20 cellular contexts compared by ENCODE assay signal in genomic region chr1:94111879-94112278, GRCh38. TPM values are rescaled to one million over a fixed set of nuclear protein-coding genes. Genes with fewer than 3 reads are reported as not detected.
A peak's percentile ranks its signal among the peaks of the same experiment; 100 is the strongest.
DNase-seq lines count a peak whose midpoint lies in the region; ATAC-seq lines count a peak whose summit lies in the region.
"Had no signal": no experiment of that assay in that cellular context is flagged by ENCODE, and none has a peak within 500 bp of the region (broad histone marks: within the 10 kb centered on the region; RNA-seq: fewer than 3 reads in every experiment).

No MANE protein-coding gene starts in this region.

- H3K4me1 ChIP-seq in trophoblast cell (ENCODE audit: control insufficient read depth in 1 of 2, insufficient read depth in 2 of 2, low read length in 2 of 2) = peaks cover 30 to 44% of the 10 kb centered on the region in 2 experiments
- H3K4me1 ChIP-seq: colonic mucosa, transverse colon had no signal

- no CpG with 5 or more reads among the region's 9 CpGs for WGBS in trophoblast cell (ENCODE audit: extremely low coverage, insufficient coverage, insufficient read length)

- H3K14ac ChIP-seq in trophoblast cell (ENCODE audit: low read length) = peak overlapping the region; percentile 86

- H3K79me2 ChIP-seq in trophoblast cell (ENCODE audit: control insufficient read depth, insufficient read depth, low read length, poor library complexity) = peaks cover 7% of the 10 kb centered on the region

- peak overlapping the region; percentile 86 for H2BK120ac ChIP-seq in trophoblast cell (ENCODE audit: insufficient read depth, low read length, poor library complexity)

- no peaks in the 10 kb centered on the region for H3K9me3 Mint-ChIP-seq in activated T-cell treated with anti-CD3 and anti-CD28 coated beads, Interleukin-2, amount 50 U/mL, for 4 hours
- H3K9me3 Mint-ChIP-seq: activated naive CD4-positive, alpha-beta T cell treated with anti-CD3 and anti-CD28 coated beads, Interleukin-2, amount 50 U/mL, for 24 hours; stimulated activated naive B cell treated with anti-CD40 and anti-IgM and Interleukin-4, amounts not matched to agents 10 μg/mL and 1 μg/mL and 100 μg/mL, for 72 hours had no signal

- no peaks in the 10 kb centered on the region for H3K36me3 ChIP-seq in trophoblast cell (ENCODE audit: control insufficient read depth in 1 of 2, insufficient read depth in 2 of 2, low read length in 2 of 2)
- H3K36me3 ChIP-seq: BE2C, colonic mucosa, neural progenitor cell, transverse colon had no signal

- no peak overlapping the region for H3K23ac ChIP-seq in trophoblast cell (ENCODE audit: low read length)

- no peaks in the 10 kb centered on the region for H3K4me1 Mint-ChIP-seq in activated T-cell treated with anti-CD3 and anti-CD28 coated beads, Interleukin-2, amount 50 U/mL, for 4 hours (ENCODE audit: low read depth)
- H3K4me1 Mint-ChIP-seq: activated naive CD4-positive, alpha-beta T cell treated with anti-CD3 and anti-CD28 coated beads, Interleukin-2, amount 50 U/mL, for 24 hours had no signal

- H4K12ac ChIP-seq in trophoblast cell (ENCODE audit: low read depth, low read length) = no peak overlapping the region

- peak overlapping the region; percentile 38 for H3K27ac ChIP-seq in trophoblast cell (ENCODE audit: low read depth, low read length)
- H3K27ac ChIP-seq: colonic mucosa, neural progenitor cell, RWPE1, transverse colon had no signal

- DNase-seq in trophoblast cell (peak in 1 of 2 donors; percentile 34), GM19238 (ENCODE audit: insufficient read length, low spot score) (no peak), hepatic stellate cell (ENCODE audit: low spot score) (no peak), DMS53 (lab: John Stamatoyannopoulos, UW) (no peak)
- DNase-seq in activated T-cell treated with anti-CD3 and anti-CD28 coated beads, Interleukin-2, amount 50 U/mL, for 4 hours = no peak
- DNase-seq: BE2C; colonic mucosa; GDM1; left colon; midbrain; NK-92 treated with Interleukin-12 subunit alpha and Interleukin-12 subunit beta, amount 100 ng/mL, for 24 hours; retina; stimulated activated naive B cell treated with anti-CD40 and anti-IgM and Interleukin-4, amounts not matched to agents 10 μg/mL and 1 μg/mL and 100 μg/mL, for 72 hours; transverse colon had no signal

- H3K9me3 ChIP-seq in trophoblast cell (ENCODE audit: insufficient read depth, low read depth, low read length) = peaks cover 2% of the 10 kb centered on the region
- H3K9me3 ChIP-seq: BE2C, colonic mucosa, transverse colon had no signal

- H3K4me2 ChIP-seq in trophoblast cell (ENCODE audit: low read length) = no peak overlapping the region
- H3K4me2 ChIP-seq: neural progenitor cell had no signal

- H2BK5ac ChIP-seq in trophoblast cell (ENCODE audit: low read depth, low read length, poor library complexity) = peak overlapping the region; percentile 63

- H4K91ac ChIP-seq in trophoblast cell (ENCODE audit: low read depth, low read length) = peak overlapping the region; percentile 85

- H3K4me3 Mint-ChIP-seq in activated T-cell treated with anti-CD3 and anti-CD28 coated beads, Interleukin-2, amount 50 U/mL, for 4 hours = no peak overlapping the region
- H3K4me3 Mint-ChIP-seq: activated naive CD4-positive, alpha-beta T cell treated with anti-CD3 and anti-CD28 coated beads, Interleukin-2, amount 50 U/mL, for 24 hours; neural progenitor cell; stimulated activated naive B cell treated with anti-CD40 and anti-IgM and Interleukin-4, amounts not matched to agents 10 μg/mL and 1 μg/mL and 100 μg/mL, for 72 hours had no signal

- ATAC-seq in GM19324 (IDR thresholded peaks at IDR 0.05; ENCODE audit: low FRiP score, unreplicated experiment) (peak; percentile 49), HG02610 (IDR thresholded peaks at IDR 0.05; ENCODE audit: unreplicated experiment) (peak; percentile 54), HG03469 (IDR thresholded peaks at IDR 0.05; ENCODE audit: unreplicated experiment) (peak; percentile 90)
- ATAC-seq in activated T-cell treated with anti-CD3 and anti-CD28 coated beads, Interleukin-2, amount 50 U/mL, for 4 hours = no peak
- ATAC-seq: left colon had no signal

- H3K36me3 Mint-ChIP-seq in activated T-cell treated with anti-CD3 and anti-CD28 coated beads, Interleukin-2, amount 50 U/mL, for 4 hours (ENCODE audit: insufficient read depth) = no peaks in the 10 kb centered on the region
- H3K36me3 Mint-ChIP-seq: activated naive CD4-positive, alpha-beta T cell treated with anti-CD3 and anti-CD28 coated beads, Interleukin-2, amount 50 U/mL, for 24 hours; stimulated activated naive B cell treated with anti-CD40 and anti-IgM and Interleukin-4, amounts not matched to agents 10 μg/mL and 1 μg/mL and 100 μg/mL, for 72 hours had no signal

- H4K8ac ChIP-seq in trophoblast cell (ENCODE audit: low read depth, low read length) = peak overlapping the region; percentile 40

- peak overlapping the region; percentile 44 for H2BK12ac ChIP-seq in trophoblast cell (ENCODE audit: low read length)

- peaks cover 11% of the 10 kb centered on the region for H3K27me3 Mint-ChIP-seq in activated T-cell treated with anti-CD3 and anti-CD28 coated beads, Interleukin-2, amount 50 U/mL, for 4 hours (ENCODE audit: low read depth)

- H3K4ac ChIP-seq in trophoblast cell (ENCODE audit: low read depth, low read length) = peak overlapping the region; percentile 8

- no peak overlapping the region for H3K4me3 ChIP-seq in trophoblast cell (ENCODE audit: low read depth, low read length)
- H3K4me3 ChIP-seq: colonic mucosa, neural progenitor cell, transverse colon had no signal

- H3K27me3 ChIP-seq in trophoblast cell (ENCODE audit: insufficient read depth, low read length) = no peaks in the 10 kb centered on the region
- H3K27me3 ChIP-seq: BE2C, colonic mucosa, transverse colon had no signal

- peak overlapping the region; percentile 36 for H3K18ac ChIP-seq in trophoblast cell (ENCODE audit: low read length)

- no peak overlapping the region for H3K9ac ChIP-seq in trophoblast cell (ENCODE audit: low read length)
- H3K9ac ChIP-seq: neural progenitor cell had no signal

- no peak overlapping the region for H2AFZ ChIP-seq in trophoblast cell (ENCODE audit: insufficient read depth, low read length, poor library complexity)
- H2AFZ ChIP-seq: neural progenitor cell had no signal

- H3K79me1 ChIP-seq in trophoblast cell (ENCODE audit: low read length) = peaks cover 65% of the 10 kb centered on the region

- H2AK5ac ChIP-seq in trophoblast cell (ENCODE audit: low read length) = peak overlapping the region; percentile 46

RNA-seq across cellular contexts. Expression of gene ABCA4, which starts 9.1 kb away (rescaled TPM):
- 7.2 and 7.4 TPM in 2 replicates for polyA plus RNA-seq in trophoblast cell (2013)
- not detected for total RNA-seq in activated T-cell treated with anti-CD3 and anti-CD28 coated beads, Interleukin-2, amount 50 U/mL, for 4 hours

Comparison
In these comparisons a context has a peak if more than half of its experiments do, and no peak if none do; other contexts are left out.
1. ATAC-seq: peak in GM19324 (single experiment), HG02610 (single experiment) and HG03469 (single experiment); none in activated T-cell treated with anti-CD3 and anti-CD28 coated beads, Interleukin-2, amount 50 U/mL, for 4 hours (0 of 2).